ENCODE assay signal across 13 cellular contexts in genomic region chr12:66804555-66804954, GRCh38.
DNase-seq lines count a peak whose midpoint lies in the region; ATAC-seq lines count a peak whose summit lies in the region.
"Had no signal": no experiment of that assay in that cellular context is flagged by ENCODE, and none has a peak within 500 bp of the region (broad histone marks: within the 10 kb centered on the region; RNA-seq: fewer than 3 reads in every experiment).

No MANE protein-coding gene starts in this region.

- DNase-seq in NCI-H1436 treated with DMSO at 0.1 percent for 48 hours (lab: John Stamatoyannopoulos, UW) (peak; percentile 87), NCI-H2196 treated with DMSO at 0.1 percent for 48 hours (lab: John Stamatoyannopoulos, UW; ENCODE audit: unreplicated experiment) (peak; percentile 15), SHP77 treated with DMSO at 0.1 percent for 48 hours (lab: John Stamatoyannopoulos, UW) (peak; percentile 46), retina (peak; percentile 82), activated gamma-delta T cell treated with Interleukin-2 at 50 U/mL for 16 hours (no peak), NAMALWA (ENCODE audit: low spot score) (no peak)
- DNase-seq: activated naive CD4-positive, alpha-beta T cell; MG63; naive B cell; stimulated activated CD4-positive, alpha-beta T cell treated with anti-CD3 and anti-CD28 coated beads, Interleukin-2, amount 100 ng/mL, for 24 hours; tibial artery; WERI-Rb-1 had no signal

- no peak for ATAC-seq in HG02798 (IDR thresholded peaks at IDR 0.05; ENCODE audit: poor library complexity, unreplicated experiment)

Comparison
In these comparisons a context has a peak if more than half of its experiments do, and no peak if none do; other contexts are left out.
1. DNase-seq: peak in NCI-H1436 treated with DMSO at 0.1 percent for 48 hours (single experiment), NCI-H2196 treated with DMSO at 0.1 percent for 48 hours (single experiment), SHP77 treated with DMSO at 0.1 percent for 48 hours (single experiment) and retina (single experiment); none in activated gamma-delta T cell treated with Interleukin-2 at 50 U/mL for 16 hours (single experiment) and NAMALWA (single experiment).